ENCODE assay signal across 23 cellular contexts in genomic region chr17:27088767-27089078, GRCh38.
A peak's percentile ranks its signal among the peaks of the same experiment; 100 is the strongest.
DNase-seq lines count a peak whose midpoint lies in the region; ATAC-seq, FAIRE-seq and TF ChIP-seq lines count a peak whose summit lies in the region.
"Had no signal": no experiment of that assay in that cellular context is flagged by ENCODE, and none has a peak within 500 bp of the region (broad histone marks: within the 10 kb centered on the region; RNA-seq: fewer than 3 reads in every experiment).

No MANE protein-coding gene starts in this region.

- no peaks in the 10 kb centered on the region for H3K27me3 ChIP-seq in CD8-positive, alpha-beta memory T cell (ENCODE audit: insufficient read depth, low read length, poor library complexity, severe bottlenecking)
- H3K27me3 ChIP-seq in K562 (ENCODE audit: control insufficient read depth in 2 of 2, insufficient read depth in 2 of 2, low read length in 2 of 2) (no peaks in the 10 kb centered on the region), gastroesophageal sphincter (peaks cover 5% of the 10 kb centered on the region)
- H3K27me3 ChIP-seq: BE2C, BLaER1 had no signal

- no peak for TF ChIP-seq CTCF in LNCaP clone FGC (IDR thresholded peaks at IDR 0.05; ENCODE audit: control insufficient read depth, extremely low read depth, insufficient read depth)
- no peak for TF ChIP-seq CTCF in K562 (IDR thresholded peaks at IDR 0.05 in 2 of 3, conservative IDR thresholded peaks at IDR 0.05 in 1 of 3; ENCODE audit: insufficient read depth in 2 of 3, low read depth in 1 of 3, low read length in 3 of 3)
- no peak for TF ChIP-seq CTCF in gastroesophageal sphincter (IDR thresholded peaks at IDR 0.05)

- no peak for FAIRE-seq in K562 (lab: Jason Lieb, UNC)
- FAIRE-seq: A549, GM12891, GM18507 had no signal

- H3K36me3 ChIP-seq in CD8-positive, alpha-beta memory T cell (ENCODE audit: insufficient read depth, low read length) = no peaks in the 10 kb centered on the region
- peaks cover 24% of the 10 kb centered on the region; the same call in 2 of the 3 replicates for H3K36me3 ChIP-seq in K562 (ENCODE audit: control insufficient read depth, insufficient read depth, low read length)
- H3K36me3 ChIP-seq in gastroesophageal sphincter = no peaks in the 10 kb centered on the region
- H3K36me3 ChIP-seq: BE2C, BLaER1 had no signal

- H3K9me1 ChIP-seq in K562 (ENCODE audit: control insufficient read depth, insufficient read depth, low read length) = no peaks in the 10 kb centered on the region

- POLR2A ChIA-PET in CD8-positive, alpha-beta memory T cell (lab: Charles Lee) = no interaction called here
- POLR2A ChIA-PET in K562 (lab: Yijun Ruan, JAX) = interaction anchor here (0.6 to 3.8 kb wide), 14 partner anchors 8 to 431 kb away, joined by 3 to 40 read pairs (median 8); partner anchors contain the start of gene WSB1

- H3K27me3 Mint-ChIP-seq in stimulated activated naive CD8-positive, alpha-beta T cell treated with anti-CD3 and anti-CD28 coated beads, Interleukin-15, Interleukin-2, amounts not matched to agents 100 ng/mL and 50 ng/mL, for 24 hours = peaks cover 10% of the 10 kb centered on the region
- H3K27me3 Mint-ChIP-seq in CD8-positive, alpha-beta memory T cell = peaks cover 5 to 7% of the 10 kb centered on the region in 2 donors

- H3K4me1 Mint-ChIP-seq in stimulated activated naive CD8-positive, alpha-beta T cell treated with anti-CD3 and anti-CD28 coated beads, Interleukin-15, Interleukin-2, amounts not matched to agents 100 ng/mL and 50 ng/mL, for 24 hours (ENCODE audit: low read depth) = no peaks in the 10 kb centered on the region
- H3K4me1 Mint-ChIP-seq in CD8-positive, alpha-beta memory T cell = no peaks in the 10 kb centered on the region
- H3K4me1 Mint-ChIP-seq: CD14-positive monocyte; CD4-positive, alpha-beta memory T cell had no signal

- BruUV-seq in K562 (replicated peaks; lab: Mats Ljungman, UMichigan) = no TSS peak

- H3K36me3 Mint-ChIP-seq in stimulated activated naive CD8-positive, alpha-beta T cell treated with anti-CD3 and anti-CD28 coated beads, Interleukin-15, Interleukin-2, amounts not matched to agents 100 ng/mL and 50 ng/mL, for 24 hours (ENCODE audit: low read depth) = no peaks in the 10 kb centered on the region
- no peaks in the 10 kb centered on the region for H3K36me3 Mint-ChIP-seq in CD8-positive, alpha-beta memory T cell
- H3K36me3 Mint-ChIP-seq: CD14-positive monocyte; CD4-positive, alpha-beta memory T cell; CD4-positive, CD25-positive, alpha-beta regulatory T cell had no signal

- intact Hi-C loops in K562 (cut with micrococcal nuclease) = loop anchor here (10.0 kb wide), 5 partner anchors 46 to 486 kb away; partner anchors contain the start of gene WSB1

- no peak for ATAC-seq in stimulated activated naive CD8-positive, alpha-beta T cell treated with anti-CD3 and anti-CD28 coated beads, Interleukin-15, Interleukin-2, amounts not matched to agents 100 U/mL and 50 U/mL, for 24 hours
- ATAC-seq in K562 (no peak), gastroesophageal sphincter (no peak), GM18502 (IDR thresholded peaks at IDR 0.05; ENCODE audit: poor library complexity, unreplicated experiment) (no peak)
- ATAC-seq: A549 had no signal

- CTCF ChIA-PET in CD8-positive, alpha-beta memory T cell (lab: Charles Lee) = no interaction called here
- CTCF ChIA-PET in K562 (lab: Yijun Ruan, JAX; ENCODE audit: low intra/inter-chr PET ratio) = no interaction called here

- no peaks in the 10 kb centered on the region for H3K4me1 ChIP-seq in CD8-positive, alpha-beta memory T cell (ENCODE audit: insufficient read depth, low read length)
- H3K4me1 ChIP-seq in K562 (replicated peaks in 1 of 2; ENCODE audit: control insufficient read depth in 2 of 2, insufficient read depth in 2 of 2, low read length in 2 of 2) (peaks cover 4 to 6% of the 10 kb centered on the region in 2 experiments; a peak in 4 of 5 replicates), gastroesophageal sphincter (no peaks in the 10 kb centered on the region)
- H3K4me1 ChIP-seq: A549, BE2C, BLaER1 had no signal

- peak overlapping the region; percentile 87 to 89 for H3K9ac ChIP-seq in K562 (ENCODE audit: insufficient read depth in 1 of 2, low read depth in 2 of 2, low read length in 2 of 2)
- H3K9ac ChIP-seq: BLaER1 had no signal

- no peak for DNase-seq in stimulated activated naive CD8-positive, alpha-beta T cell treated with anti-CD3 and anti-CD28 coated beads, Interleukin-15, Interleukin-2, amounts not matched to agents 100 U/mL and 50 U/mL, for 24 hours
- DNase-seq in CD8-positive, alpha-beta memory T cell = no peak
- DNase-seq in LNCaP clone FGC (ENCODE audit: low read depth) (no peak), K562 (ENCODE audit: extremely low read depth in 1 of 4, low spot score in 3 of 4) (no peak), GF-D8 (lab: John Stamatoyannopoulos, UW) (no peak)
- DNase-seq: BE2C; C1 segment of cervical spinal cord; CD4-positive, alpha-beta memory T cell; CD4-positive, CD25-positive, alpha-beta regulatory T cell; DMS 273 treated with DMSO at 0.1 percent for 48 hours; DMS153; DMS53; DND-41; EL; GDM1 had no signal

- 0% methylated on average over 6 of the region's 8 CpGs for WGBS in K562 (ENCODE audit: insufficient coverage, low coverage, missing lambda C conversion rate)
- 43 to 57% methylated on average over 7 to 8 of the region's 8 CpGs for WGBS in gastroesophageal sphincter (ENCODE audit: low coverage in 1 of 2), 2 donors

- peaks cover 30% of the 10 kb centered on the region for H4K20me1 ChIP-seq in K562 (replicated peaks; ENCODE audit: control insufficient read depth, insufficient read depth, low read length)
- H4K20me1 ChIP-seq: BLaER1 had no signal

- TF ChIP-seq EP300 in K562 (IDR thresholded peaks at IDR 0.05; ENCODE audit: low read length) = no peak
- no peak for TF ChIP-seq EP300 in gastroesophageal sphincter (IDR thresholded peaks at IDR 0.05)

- H2AFZ ChIP-seq in K562 (ENCODE audit: low read depth, low read length) = no peak overlapping the region

- peak overlapping the region; percentile 61 for H3K27ac ChIP-seq in CD8-positive, alpha-beta memory T cell (ENCODE audit: low read depth, low read length)
- H3K27ac ChIP-seq in K562 (ENCODE audit: extremely low read depth, low read depth, low read length) (peak overlapping the region; percentile 91), gastroesophageal sphincter (no peak overlapping the region)
- H3K27ac ChIP-seq: A549, BLaER1 had no signal

- peaks cover 97% of the 10 kb centered on the region for H3K79me2 ChIP-seq in K562 (ENCODE audit: control insufficient read depth, insufficient read depth, low read length)

- peak overlapping the region; percentile 28 for H3K27ac Mint-ChIP-seq in stimulated activated naive CD8-positive, alpha-beta T cell treated with anti-CD3 and anti-CD28 coated beads, Interleukin-15, Interleukin-2, amounts not matched to agents 100 ng/mL and 50 ng/mL, for 24 hours
- no peak overlapping the region for H3K27ac Mint-ChIP-seq in CD8-positive, alpha-beta memory T cell
- H3K27ac Mint-ChIP-seq: CD14-positive monocyte; CD4-positive, CD25-positive, alpha-beta regulatory T cell had no signal

- no peak for TF ChIP-seq POLR2A in K562 (conservative IDR thresholded peaks at IDR 0.05)
- TF ChIP-seq POLR2A in gastroesophageal sphincter (IDR thresholded peaks at IDR 0.05) = no peak

- no peaks in the 10 kb centered on the region for H3K9me3 Mint-ChIP-seq in stimulated activated naive CD8-positive, alpha-beta T cell treated with anti-CD3 and anti-CD28 coated beads, Interleukin-15, Interleukin-2, amounts not matched to agents 100 ng/mL and 50 ng/mL, for 24 hours
- peaks cover 0 to 4% (median 0%) of the 10 kb centered on the region in 5 donors for H3K9me3 Mint-ChIP-seq in CD8-positive, alpha-beta memory T cell

- H3K4me2 ChIP-seq in K562 (ENCODE audit: insufficient read depth, low read length) = peak overlapping the region; percentile 84
- H3K4me2 ChIP-seq: A549, BLaER1 had no signal

- H3K4me3 Mint-ChIP-seq in stimulated activated naive CD8-positive, alpha-beta T cell treated with anti-CD3 and anti-CD28 coated beads, Interleukin-15, Interleukin-2, amounts not matched to agents 100 ng/mL and 50 ng/mL, for 24 hours = no peak overlapping the region
- no peak overlapping the region for H3K4me3 Mint-ChIP-seq in CD8-positive, alpha-beta memory T cell
- H3K4me3 Mint-ChIP-seq: CD14-positive monocyte; CD4-positive, alpha-beta memory T cell; CD4-positive, CD25-positive, alpha-beta regulatory T cell had no signal

- no peak for TF ChIP-seq RAD21 in K562 (CRISPR knock-in tag; conservative IDR thresholded peaks at IDR 0.05 in 1 of 2, IDR thresholded peaks at IDR 0.05 in 1 of 2)

- in situ Hi-C loops in K562 (cut with MboI) = no loop called here

- H3K4me3 ChIP-seq in CD8-positive, alpha-beta memory T cell (ENCODE audit: low read length) = no peak overlapping the region
- H3K4me3 ChIP-seq in LNCaP clone FGC (ENCODE audit: low read depth, low read length) = peak overlapping the region; percentile 29
- peak overlapping the region; percentile 83 for H3K4me3 ChIP-seq in K562
- no peak overlapping the region for H3K4me3 ChIP-seq in gastroesophageal sphincter
- H3K4me3 ChIP-seq: A549, BLaER1 had no signal

- H3K9me3 ChIP-seq in CD8-positive, alpha-beta memory T cell (ENCODE audit: low read length) = no peaks in the 10 kb centered on the region
- H3K9me3 ChIP-seq in K562 (replicated peaks; ENCODE audit: control insufficient read depth, insufficient read depth, low read depth, low read length) = no peaks in the 10 kb centered on the region
- no peaks in the 10 kb centered on the region for H3K9me3 ChIP-seq in gastroesophageal sphincter
- H3K9me3 ChIP-seq: A549, BE2C, BLaER1 had no signal

TF ChIP-seq in K562, 482 proteins besides CTCF, POLR2A, EP300 and RAD21 (continues in another document):
- TF ChIP-seq SMAD2 (IDR thresholded peaks at IDR 0.05; ENCODE audit: low read depth, low read length) = no peak
- TF ChIP-seq ZNF124 (CRISPR knock-in tag; IDR thresholded peaks at IDR 0.05) = no peak
- TF ChIP-seq KAT7 (CRISPR knock-in tag; IDR thresholded peaks at IDR 0.05; ENCODE audit: borderline replicate concordance) = no peak
- no peak for TF ChIP-seq SUPT5H (IDR thresholded peaks at IDR 0.05)
- no peak for TF ChIP-seq DIDO1 (tag; IDR thresholded peaks at IDR 0.05; ENCODE audit: low read depth)
- TF ChIP-seq SMARCA4 (IDR thresholded peaks at IDR 0.05) = 0 out of 2 replicates have a peak, but pooled peaks have one; percentile 4
- peak; percentile 71; the same call in 1 of the 2 replicates for TF ChIP-seq HNRNPUL1 (IDR thresholded peaks at IDR 0.05; ENCODE audit: low read length)
- no peak for TF ChIP-seq ZNF23 (CRISPR knock-in tag; IDR thresholded peaks at IDR 0.05)
- TF ChIP-seq MXD1 (CRISPR knock-in tag; IDR thresholded peaks at IDR 0.05; ENCODE audit: borderline replicate concordance, poor library complexity, severe bottlenecking) = no peak
- TF ChIP-seq L3MBTL2 (IDR thresholded peaks at IDR 0.05) = no peak

Comparison
In these comparisons a context has a peak if more than half of its experiments do, and no peak if none do; other contexts are left out.
1. H3K27ac ChIP-seq: peak in CD8-positive, alpha-beta memory T cell (single experiment) and K562 (single experiment); none in gastroesophageal sphincter (0 of 4).
2. H3K4me3 ChIP-seq: peak in LNCaP clone FGC (single experiment) and K562 (single experiment); none in CD8-positive, alpha-beta memory T cell (single experiment) and gastroesophageal sphincter (0 of 2).